ENCODE assay signal across 26 cellular contexts in genomic region chr7:129536323-129536722, GRCh38. TPM values are rescaled to one million over a fixed set of nuclear protein-coding genes. Genes with fewer than 3 reads are reported as not detected.
DNase-seq lines count a peak whose midpoint lies in the region; ATAC-seq, FAIRE-seq and TF ChIP-seq lines count a peak whose summit lies in the region.
"Had no signal": no experiment of that assay in that cellular context is flagged by ENCODE, and none has a peak within 500 bp of the region (broad histone marks: within the 10 kb centered on the region; RNA-seq: fewer than 3 reads in every experiment).

No MANE protein-coding gene starts in this region.

- DNase-seq in activated T-cell treated with anti-CD3 and anti-CD28 coated beads, Interleukin-2, amount 50 U/mL, for 24 hours: no peak
- DNase-seq in activated T-cell treated with anti-CD3 and anti-CD28 coated beads, Interleukin-2, amount 50 U/mL, for 48 hours: no peak
- DNase-seq in activated CD8-positive, alpha-beta T cell treated with anti-CD3 and anti-CD28 coated beads, Interleukin-2, amount 10 ng/mL, durations not matched to agents 7 days and 5 days: no peak
- DNase-seq in kidney (peak; percentile 12), neural progenitor cell (ENCODE audit: low spot score) (no peak), upper lobe of right lung (no peak)
- DNase-seq: activated CD4-positive, alpha-beta T cell treated with anti-CD3 and anti-CD28 coated beads, Interleukin-2, amount 50 U/mL, for 48 hours; C1 segment of cervical spinal cord; dermis blood vessel endothelial cell; DMS 273 treated with DMSO at 0.1 percent for 48 hours; GM23248; IMR-90; NCI-H187 treated with DMSO at 0.1 percent for 48 hours; NCI-H226; NCI-H774; PC-3; retina; SHP77 treated with DMSO at 0.1 percent for 48 hours; stimulated activated CD4-positive, alpha-beta T cell treated with anti-CD3 and anti-CD28 coated beads, Interleukin-12 subunit alpha, Interleukin-12 subunit beta, amount 100 ng/mL, for 4 hours; WERI-Rb-1 had no signal

- no peak overlapping the region for H2AFZ ChIP-seq in neural progenitor cell (replicated peaks)
- H2AFZ ChIP-seq: GM23248 had no signal

- peaks cover 6% of the 10 kb centered on the region for H3F3A ChIP-seq in neural progenitor cell (ENCODE audit: low read depth)

- no peak overlapping the region for H3K4me2 ChIP-seq in neural progenitor cell

- peaks cover 7% of the 10 kb centered on the region for H4K20me1 ChIP-seq in neural progenitor cell (ENCODE audit: low read depth)

- H3K4me1 ChIP-seq in kidney (ENCODE audit: control insufficient read depth in 1 of 2, insufficient read depth in 1 of 2, low read depth in 1 of 2, low read length in 2 of 2) (no peaks in the 10 kb centered on the region), neural progenitor cell (peaks cover 9% of the 10 kb centered on the region), upper lobe of right lung (no peaks in the 10 kb centered on the region)

- H3K4me1 Mint-ChIP-seq in activated T-cell treated with anti-CD3 and anti-CD28 coated beads, Interleukin-2, amount 50 U/mL, for 24 hours (ENCODE audit: low read depth): peaks cover 14% of the 10 kb centered on the region
- H3K4me1 Mint-ChIP-seq in activated CD8-positive, alpha-beta T cell treated with anti-CD3 and anti-CD28 coated beads, Interleukin-2, amount 10 ng/mL, durations not matched to agents 7 days and 5 days (ENCODE audit: low read depth): peaks cover 9% of the 10 kb centered on the region
- peaks cover 22% of the 10 kb centered on the region for H3K4me1 Mint-ChIP-seq in stimulated activated naive CD8-positive, alpha-beta T cell treated with anti-CD3 and anti-CD28 coated beads, Interleukin-15, Interleukin-2, amounts not matched to agents 100 ng/mL and 50 ng/mL, for 24 hours (ENCODE audit: low read depth)
- peaks cover 34% of the 10 kb centered on the region for H3K4me1 Mint-ChIP-seq in neural progenitor cell

- POLR2A ChIA-PET in activated CD8-positive, alpha-beta T cell treated with anti-CD3 and anti-CD28 coated beads, Interleukin-2, amount 10 ng/mL, durations not matched to agents 7 days and 5 days (lab: Charles Lee): interaction anchor here (0.6 kb wide), 1 partner anchor 305 kb away, joined by 3 read pairs; no protein-coding TSS in a partner anchor

- CTCF ChIA-PET in activated CD8-positive, alpha-beta T cell treated with anti-CD3 and anti-CD28 coated beads, Interleukin-2, amount 10 ng/mL, durations not matched to agents 7 days and 5 days (lab: Charles Lee): no interaction called here

- no peaks in the 10 kb centered on the region for H3K9me3 Mint-ChIP-seq in activated T-cell treated with anti-CD3 and anti-CD28 coated beads, Interleukin-2, amount 50 U/mL, for 24 hours
- no peaks in the 10 kb centered on the region for H3K9me3 Mint-ChIP-seq in activated CD8-positive, alpha-beta T cell treated with anti-CD3 and anti-CD28 coated beads, Interleukin-2, amount 10 ng/mL, durations not matched to agents 7 days and 5 days (ENCODE audit: insufficient read depth)
- no peaks in the 10 kb centered on the region for H3K9me3 Mint-ChIP-seq in stimulated activated naive CD8-positive, alpha-beta T cell treated with anti-CD3 and anti-CD28 coated beads, Interleukin-15, Interleukin-2, amounts not matched to agents 100 ng/mL and 50 ng/mL, for 24 hours
- no peaks in the 10 kb centered on the region for H3K9me3 Mint-ChIP-seq in neural progenitor cell

- H3K27ac ChIP-seq in kidney (ENCODE audit: low read depth in 2 of 2, low read length in 2 of 2) (no peak overlapping the region), neural progenitor cell (no peak overlapping the region), upper lobe of right lung (no peak overlapping the region)
- H3K27ac ChIP-seq: cardiac muscle cell, GM23248, WERI-Rb-1 had no signal

- H3K36me3 ChIP-seq in kidney (ENCODE audit: control insufficient read depth in 1 of 2, insufficient read depth in 2 of 2, low read length in 2 of 2) (no peaks in the 10 kb centered on the region), neural progenitor cell (no peaks in the 10 kb centered on the region), upper lobe of right lung (no peaks in the 10 kb centered on the region)
- H3K36me3 ChIP-seq: cardiac muscle cell, WERI-Rb-1 had no signal

- TF ChIP-seq CTCF in kidney (IDR thresholded peaks at IDR 0.05; ENCODE audit: borderline replicate concordance, extremely low read depth, insufficient read depth): no peak
- TF ChIP-seq CTCF in neural progenitor cell (IDR thresholded peaks at IDR 0.05): no peak
- TF ChIP-seq CTCF in upper lobe of right lung (IDR thresholded peaks at IDR 0.05): no peak

- no peaks in the 10 kb centered on the region for H3K27me3 ChIP-seq in neural progenitor cell
- no peaks in the 10 kb centered on the region for H3K27me3 ChIP-seq in upper lobe of right lung
- H3K27me3 ChIP-seq: cardiac muscle cell had no signal

- H3K9ac ChIP-seq in kidney (ENCODE audit: low read length in 2 of 2) (no peak overlapping the region), neural progenitor cell (no peak overlapping the region)
- H3K9ac ChIP-seq: GM23248 had no signal

- H3K4me3 ChIP-seq in kidney (ENCODE audit: low read length in 2 of 2) (no peak overlapping the region), neural progenitor cell (no peak overlapping the region), upper lobe of right lung (no peak overlapping the region)
- H3K4me3 ChIP-seq: cardiac muscle cell, GM23248 had no signal

- no peaks in the 10 kb centered on the region for H3K36me3 Mint-ChIP-seq in activated T-cell treated with anti-CD3 and anti-CD28 coated beads, Interleukin-2, amount 50 U/mL, for 24 hours (ENCODE audit: low read depth)
- no peaks in the 10 kb centered on the region for H3K36me3 Mint-ChIP-seq in activated CD8-positive, alpha-beta T cell treated with anti-CD3 and anti-CD28 coated beads, Interleukin-2, amount 10 ng/mL, durations not matched to agents 7 days and 5 days (ENCODE audit: low read depth)
- no peaks in the 10 kb centered on the region for H3K36me3 Mint-ChIP-seq in stimulated activated naive CD8-positive, alpha-beta T cell treated with anti-CD3 and anti-CD28 coated beads, Interleukin-15, Interleukin-2, amounts not matched to agents 100 ng/mL and 50 ng/mL, for 24 hours (ENCODE audit: low read depth)
- H3K36me3 Mint-ChIP-seq in neural progenitor cell: no peaks in the 10 kb centered on the region

- peaks cover 5% of the 10 kb centered on the region for H3K27me3 Mint-ChIP-seq in activated T-cell treated with anti-CD3 and anti-CD28 coated beads, Interleukin-2, amount 50 U/mL, for 24 hours
- no peaks in the 10 kb centered on the region for H3K27me3 Mint-ChIP-seq in activated CD8-positive, alpha-beta T cell treated with anti-CD3 and anti-CD28 coated beads, Interleukin-2, amount 10 ng/mL, durations not matched to agents 7 days and 5 days (ENCODE audit: low read depth)
- peaks cover 4% of the 10 kb centered on the region for H3K27me3 Mint-ChIP-seq in stimulated activated naive CD8-positive, alpha-beta T cell treated with anti-CD3 and anti-CD28 coated beads, Interleukin-15, Interleukin-2, amounts not matched to agents 100 ng/mL and 50 ng/mL, for 24 hours
- peaks cover 13% of the 10 kb centered on the region for H3K27me3 Mint-ChIP-seq in neural progenitor cell (ENCODE audit: insufficient read depth, low read depth)

- H3K9me3 ChIP-seq in kidney (ENCODE audit: control insufficient read depth in 1 of 2, low read length in 2 of 2) (no peaks in the 10 kb centered on the region), neural progenitor cell (ENCODE audit: low read depth) (no peaks in the 10 kb centered on the region), upper lobe of right lung (no peaks in the 10 kb centered on the region)

- no peaks in the 10 kb centered on the region for H3K79me2 ChIP-seq in neural progenitor cell (ENCODE audit: low read depth)

- intact Hi-C loops in kidney (cut with DNase I) (no loop called here), upper lobe of right lung (cut with DNase I) (no loop called here)

- H3K27ac Mint-ChIP-seq in activated T-cell treated with anti-CD3 and anti-CD28 coated beads, Interleukin-2, amount 50 U/mL, for 24 hours: peak overlapping the region; percentile 50
- peak overlapping the region; percentile 54 for H3K27ac Mint-ChIP-seq in activated CD8-positive, alpha-beta T cell treated with anti-CD3 and anti-CD28 coated beads, Interleukin-2, amount 10 ng/mL, durations not matched to agents 7 days and 5 days
- H3K27ac Mint-ChIP-seq in stimulated activated naive CD8-positive, alpha-beta T cell treated with anti-CD3 and anti-CD28 coated beads, Interleukin-15, Interleukin-2, amounts not matched to agents 100 ng/mL and 50 ng/mL, for 24 hours: peak overlapping the region; percentile 70
- no peak overlapping the region for H3K27ac Mint-ChIP-seq in neural progenitor cell

- FAIRE-seq in kidney (lab: Jason Lieb, UNC): no peak
- FAIRE-seq: endothelial cell of umbilical vein had no signal

- ATAC-seq in activated CD8-positive, alpha-beta T cell treated with anti-CD3 and anti-CD28 coated beads, Interleukin-2, amount 10 ng/mL, durations not matched to agents 7 days and 5 days: peak; percentile 48
- ATAC-seq in GM18861 (IDR thresholded peaks at IDR 0.05; ENCODE audit: unreplicated experiment) (no peak), upper lobe of right lung (no peak)
- ATAC-seq: PC-3 had no signal

- no peak overlapping the region for H3K4me3 Mint-ChIP-seq in activated T-cell treated with anti-CD3 and anti-CD28 coated beads, Interleukin-2, amount 50 U/mL, for 24 hours
- peak overlapping the region; percentile 18 for H3K4me3 Mint-ChIP-seq in activated CD8-positive, alpha-beta T cell treated with anti-CD3 and anti-CD28 coated beads, Interleukin-2, amount 10 ng/mL, durations not matched to agents 7 days and 5 days
- peak overlapping the region; percentile 48 for H3K4me3 Mint-ChIP-seq in stimulated activated naive CD8-positive, alpha-beta T cell treated with anti-CD3 and anti-CD28 coated beads, Interleukin-15, Interleukin-2, amounts not matched to agents 100 ng/mL and 50 ng/mL, for 24 hours
- H3K4me3 Mint-ChIP-seq in neural progenitor cell: no peak overlapping the region

RNA-seq across cellular contexts. Expression of gene SMKR1, which starts 34.0 kb away (rescaled TPM):
- 1 to 10 TPM; 1.3 to 1.6 TPM for total RNA-seq in activated CD8-positive, alpha-beta T cell treated with anti-CD3 and anti-CD28 coated beads, Interleukin-2, amount 10 ng/mL, durations not matched to agents 7 days and 5 days
- total RNA-seq in kidney: 0.63 TPM
- polyA plus RNA-seq in kidney (ENCODE audit: insufficient read depth, low read depth, low replicate concordance): 3.9 TPM
- 0.53 and 0.56 TPM in 2 replicates for total RNA-seq in neural progenitor cell (ENCODE audit: low replicate concordance)
- not detected for total RNA-seq in upper lobe of right lung
- total RNA-seq: cardiac muscle cell, G401, GM23248, IMR-90, liver had no signal
- polyA plus RNA-seq: endothelial cell of umbilical vein, liver had no signal

Comparison
In these comparisons a context has a peak if more than half of its experiments do, and no peak if none do; other contexts are left out.
1. H3K4me3 Mint-ChIP-seq: peak in activated CD8-positive, alpha-beta T cell treated with anti-CD3 and anti-CD28 coated beads, Interleukin-2, amount 10 ng/mL, durations not matched to agents 7 days and 5 days (single experiment) and stimulated activated naive CD8-positive, alpha-beta T cell treated with anti-CD3 and anti-CD28 coated beads, Interleukin-15, Interleukin-2, amounts not matched to agents 100 ng/mL and 50 ng/mL, for 24 hours (single experiment); none in activated T-cell treated with anti-CD3 and anti-CD28 coated beads, Interleukin-2, amount 50 U/mL, for 24 hours (single experiment) and neural progenitor cell (single experiment).